In genomic region chr10:133391761-133392518, GRCh38 we compare ENCODE assay signal across 13 cellular contexts. TPM values are rescaled to one million over a fixed set of nuclear protein-coding genes. Genes with fewer than 3 reads are reported as not detected.
A peak's percentile ranks its signal among the peaks of the same experiment; 100 is the strongest.
DNase-seq lines count a peak whose midpoint lies in the region; ATAC-seq lines count a peak whose summit lies in the region.
"Had no signal": no experiment of that assay in that cellular context is flagged by ENCODE, and none has a peak within 500 bp of the region (broad histone marks: within the 10 kb centered on the region; RNA-seq: fewer than 3 reads in every experiment).

No MANE protein-coding gene starts in this region.

- H3K4me1 Mint-ChIP-seq in activated naive CD8-positive, alpha-beta T cell treated with anti-CD3 and anti-CD28 coated beads, Interleukin-2, amount 10 ng/mL, durations not matched to agents 7 days and 5 days: peaks cover 34% of the 10 kb centered on the region

- DNase-seq in activated CD8-positive, alpha-beta memory T cell treated with anti-CD3 and anti-CD28 coated beads for 24 hours: peak; percentile 61
- DNase-seq in activated CD8-positive, alpha-beta memory T cell treated with anti-CD3 and anti-CD28 coated beads, Interleukin-2, amount 50 U/mL, for 4 hours: no peak
- DNase-seq in NAMALWA (ENCODE audit: low spot score) (peak; percentile 31), NK-92 (lab: John Stamatoyannopoulos, UW; ENCODE audit: unreplicated experiment) (no peak)
- DNase-seq in activated naive CD8-positive, alpha-beta T cell treated with anti-CD3 and anti-CD28 coated beads, Interleukin-2, amount 10 ng/mL, durations not matched to agents 7 days and 5 days: no peak
- DNase-seq in stimulated activated CD8-positive, alpha-beta memory T cell treated with anti-CD3 and anti-CD28 coated beads, Interleukin-15, amount 100 ng/mL, for 48 hours (ENCODE audit: low read depth in 2 of 2): peak; percentile 32 to 60
- DNase-seq: DMS79, H9, left colon, NCI-H2227 treated with DMSO at 0.1 percent for 48 hours had no signal

- no peaks in the 10 kb centered on the region for H3K27me3 Mint-ChIP-seq in activated naive CD8-positive, alpha-beta T cell treated with anti-CD3 and anti-CD28 coated beads, Interleukin-2, amount 10 ng/mL, durations not matched to agents 7 days and 5 days

- peaks cover 4% of the 10 kb centered on the region for H3K36me3 Mint-ChIP-seq in activated naive CD8-positive, alpha-beta T cell treated with anti-CD3 and anti-CD28 coated beads, Interleukin-2, amount 10 ng/mL, durations not matched to agents 7 days and 5 days

- H3K27ac Mint-ChIP-seq in activated naive CD8-positive, alpha-beta T cell treated with anti-CD3 and anti-CD28 coated beads, Interleukin-2, amount 10 ng/mL, durations not matched to agents 7 days and 5 days: peak overlapping the region; percentile 98
- H3K27ac Mint-ChIP-seq: H9 had no signal

- no peak overlapping the region for H3K4me3 Mint-ChIP-seq in activated naive CD8-positive, alpha-beta T cell treated with anti-CD3 and anti-CD28 coated beads, Interleukin-2, amount 10 ng/mL, durations not matched to agents 7 days and 5 days
- H3K4me3 Mint-ChIP-seq: H9 had no signal

- POLR2A ChIA-PET in activated naive CD8-positive, alpha-beta T cell treated with anti-CD3 and anti-CD28 coated beads, Interleukin-2, amount 10 ng/mL, durations not matched to agents 7 days and 5 days (lab: Charles Lee): interaction anchor here (3.7 kb wide), 1 partner anchor 14 kb away, joined by 18 read pairs; the partner anchor contains the start of gene PAOX

- H3K9me3 Mint-ChIP-seq in activated naive CD8-positive, alpha-beta T cell treated with anti-CD3 and anti-CD28 coated beads, Interleukin-2, amount 10 ng/mL, durations not matched to agents 7 days and 5 days: no peaks in the 10 kb centered on the region
- H3K9me3 Mint-ChIP-seq: H9 had no signal

- no peak for ATAC-seq in activated naive CD8-positive, alpha-beta T cell treated with anti-CD3 and anti-CD28 coated beads, Interleukin-2, amount 10 ng/mL, durations not matched to agents 7 days and 5 days (ENCODE audit: low read depth)
- ATAC-seq in GM21447 (IDR thresholded peaks at IDR 0.05; ENCODE audit: unreplicated experiment) (no peak), HG03095 (IDR thresholded peaks at IDR 0.05; ENCODE audit: unreplicated experiment) (no peak)
- ATAC-seq: left colon had no signal

RNA-seq across cellular contexts. Expression of gene MTG1, which starts 2.0 kb away (rescaled TPM):
- total RNA-seq in activated naive CD8-positive, alpha-beta T cell treated with anti-CD3 and anti-CD28 coated beads, Interleukin-2, amount 10 ng/mL, durations not matched to agents 7 days and 5 days: 10 to 100 TPM; 53.7 to 56.6 TPM

RNA-seq across cellular contexts. Expression of gene PAOX, which starts 12.9 kb away (rescaled TPM):
- total RNA-seq in activated naive CD8-positive, alpha-beta T cell treated with anti-CD3 and anti-CD28 coated beads, Interleukin-2, amount 10 ng/mL, durations not matched to agents 7 days and 5 days: 1 to 10 TPM; 7.2 to 9.9 TPM

RNA-seq across cellular contexts. Expression of gene ECHS1, which starts 18.8 kb away (rescaled TPM):
- total RNA-seq in activated naive CD8-positive, alpha-beta T cell treated with anti-CD3 and anti-CD28 coated beads, Interleukin-2, amount 10 ng/mL, durations not matched to agents 7 days and 5 days: 10 to 100 TPM; 33.5 to 36.1 TPM

RNA-seq across cellular contexts. Expression of gene SPRN, which starts 32.5 kb away (rescaled TPM):
- not detected for total RNA-seq in activated naive CD8-positive, alpha-beta T cell treated with anti-CD3 and anti-CD28 coated beads, Interleukin-2, amount 10 ng/mL, durations not matched to agents 7 days and 5 days
- total RNA-seq: left colon; T-helper 2 cell treated with Interferon-gamma antibody and Interleukin-4, amounts not matched to agents 100 ng/mL and 5 ng/mL, for 36 hours had no signal

RNA-seq across cellular contexts. Expression of gene FUOM, which starts 34.1 kb away (rescaled TPM):
- total RNA-seq in activated naive CD8-positive, alpha-beta T cell treated with anti-CD3 and anti-CD28 coated beads, Interleukin-2, amount 10 ng/mL, durations not matched to agents 7 days and 5 days: 10 to 100 TPM; 15.4 to 17.3 TPM

Comparison
In these comparisons a context has a peak if more than half of its experiments do, and no peak if none do; other contexts are left out.
1. DNase-seq: peak in activated CD8-positive, alpha-beta memory T cell treated with anti-CD3 and anti-CD28 coated beads for 24 hours (single experiment), NAMALWA (single experiment) and stimulated activated CD8-positive, alpha-beta memory T cell treated with anti-CD3 and anti-CD28 coated beads, Interleukin-15, amount 100 ng/mL, for 48 hours (2 of 2); none in activated CD8-positive, alpha-beta memory T cell treated with anti-CD3 and anti-CD28 coated beads, Interleukin-2, amount 50 U/mL, for 4 hours (single experiment), activated naive CD8-positive, alpha-beta T cell treated with anti-CD3 and anti-CD28 coated beads, Interleukin-2, amount 10 ng/mL, durations not matched to agents 7 days and 5 days (single experiment) and NK-92 (single experiment).